Comparison of ENCODE assay signal across 18 cellular contexts in genomic region chr6:150656156-150656555, GRCh38.
"Had no signal": no experiment of that assay in that cellular context is flagged by ENCODE, and none has a peak within 500 bp of the region (broad histone marks: within the 10 kb centered on the region; RNA-seq: fewer than 3 reads in every experiment).

No MANE protein-coding gene starts in this region.

- H3K27ac Mint-ChIP-seq: dendritic cell treated with granulocyte-macrophage colony-stimulating factor and Interleukin-4, amounts not matched to agents 40 ng/mL and 50 ng/mL, for 4 days; endodermal cell; stimulated activated memory B cell treated with anti-CD40 and anti-IgM and Interleukin-4, amounts not matched to agents 10 μg/mL and 1 μg/mL and 100 μg/mL, for 72 hours; stimulated activated naive CD8-positive, alpha-beta T cell treated with anti-CD3 and anti-CD28 coated beads, Interleukin-15, Interleukin-2, amounts not matched to agents 100 ng/mL and 50 ng/mL, for 24 hours had no signal

- H3K9me3 Mint-ChIP-seq: dendritic cell treated with granulocyte-macrophage colony-stimulating factor and Interleukin-4, amounts not matched to agents 40 ng/mL and 50 ng/mL, for 4 days; endodermal cell; stimulated activated memory B cell treated with anti-CD40 and anti-IgM and Interleukin-4, amounts not matched to agents 10 μg/mL and 1 μg/mL and 100 μg/mL, for 72 hours; stimulated activated naive CD8-positive, alpha-beta T cell treated with anti-CD3 and anti-CD28 coated beads, Interleukin-15, Interleukin-2, amounts not matched to agents 100 ng/mL and 50 ng/mL, for 24 hours had no signal

- H3K36me3 Mint-ChIP-seq: naive thymus-derived CD8-positive, alpha-beta T cell had no signal

- H3K4me1 Mint-ChIP-seq: endodermal cell; naive thymus-derived CD8-positive, alpha-beta T cell had no signal

- H3K4me3 ChIP-seq: left lung, psoas muscle, smooth muscle cell, tibial artery, upper lobe of left lung, uterus had no signal

- H3K27ac ChIP-seq: left lung, neutrophil, psoas muscle, tibial artery, upper lobe of left lung, uterus had no signal

- H3K27me3 Mint-ChIP-seq: stimulated activated memory B cell treated with anti-CD40 and anti-IgM and Interleukin-4, amounts not matched to agents 10 μg/mL and 1 μg/mL and 100 μg/mL, for 72 hours had no signal

- H3K9me3 ChIP-seq: left lung, neutrophil, psoas muscle, tibial artery, upper lobe of left lung, uterus had no signal

- H3K4me1 ChIP-seq: left lung, psoas muscle, tibial artery, upper lobe of left lung, uterus had no signal

- H3K27me3 ChIP-seq: left lung, neutrophil, tibial artery, upper lobe of left lung, uterus had no signal

- H3K4me3 Mint-ChIP-seq: dendritic cell treated with granulocyte-macrophage colony-stimulating factor and Interleukin-4, amounts not matched to agents 40 ng/mL and 50 ng/mL, for 4 days; endodermal cell; naive thymus-derived CD8-positive, alpha-beta T cell; stimulated activated memory B cell treated with anti-CD40 and anti-IgM and Interleukin-4, amounts not matched to agents 10 μg/mL and 1 μg/mL and 100 μg/mL, for 72 hours; stimulated activated naive CD8-positive, alpha-beta T cell treated with anti-CD3 and anti-CD28 coated beads, Interleukin-15, Interleukin-2, amounts not matched to agents 100 ng/mL and 50 ng/mL, for 24 hours had no signal

- H3K36me3 ChIP-seq: left lung, neutrophil, tibial artery, upper lobe of left lung, uterus had no signal

- DNase-seq: cerebellar nuclear complex; effector CD4-positive, alpha-beta T cell; endodermal cell; islet precursor cell; left lung; naive thymus-derived CD8-positive, alpha-beta T cell; psoas muscle; retina; stimulated activated CD4-positive, alpha-beta T cell treated with anti-CD3 and anti-CD28 coated beads, Interleukin-4, amount 100 ng/mL, for 1 hour; stimulated activated CD8-positive, alpha-beta memory T cell treated with anti-CD3 and anti-CD28 coated beads, Interleukin-4, amount 100 ng/mL, for 48 hours; tibial artery; upper lobe of left lung; uterus had no signal

- ATAC-seq: left lung; naive thymus-derived CD8-positive, alpha-beta T cell; psoas muscle; stimulated activated memory B cell treated with anti-CD40 and anti-IgM and Interleukin-4, amounts not matched to agents 10 μg/mL and 1 μg/mL and 100 μg/mL, for 72 hours had no signal
